Comparison of ENCODE assay signal across 13 cellular contexts in genomic region chr19:41206926-41207750, GRCh38. TPM values are rescaled to one million over a fixed set of nuclear protein-coding genes. Genes with fewer than 3 reads are reported as not detected.
DNase-seq lines count a peak whose midpoint lies in the region; ATAC-seq and TF ChIP-seq lines count a peak whose summit lies in the region.
"Had no signal": no experiment of that assay in that cellular context is flagged by ENCODE, and none has a peak within 500 bp of the region (broad histone marks: within the 10 kb centered on the region; RNA-seq: fewer than 3 reads in every experiment).

No MANE protein-coding gene starts in this region.

- H3K9me3 ChIP-seq in CD8-positive, alpha-beta memory T cell (ENCODE audit: low read length) = no peaks in the 10 kb centered on the region

- peak overlapping the region in 5 of 8 donors; percentile 54 to 96 (median 75) for H3K27ac Mint-ChIP-seq in CD8-positive, alpha-beta memory T cell
- peak overlapping the region; percentile 61 for H3K27ac Mint-ChIP-seq in MCF 10A (ENCODE audit: low read depth, unreplicated experiment)
- H3K27ac Mint-ChIP-seq: activated naive CD8-positive, alpha-beta T cell had no signal

- H3K27me3 ChIP-seq in CD8-positive, alpha-beta memory T cell (ENCODE audit: insufficient read depth, low read length, poor library complexity, severe bottlenecking) = no peaks in the 10 kb centered on the region

- H3K9me3 Mint-ChIP-seq in CD8-positive, alpha-beta memory T cell = no peaks in the 10 kb centered on the region
- H3K9me3 Mint-ChIP-seq in MCF 10A (ENCODE audit: unreplicated experiment) = no peaks in the 10 kb centered on the region

- H3K4me3 ChIP-seq in CD8-positive, alpha-beta memory T cell (ENCODE audit: low read length) = no peak overlapping the region

- BruUV-seq in MCF 10A (replicated peaks; lab: Mats Ljungman, UMichigan) = no TSS peak

- no peaks in the 10 kb centered on the region for H3K4me1 ChIP-seq in CD8-positive, alpha-beta memory T cell (ENCODE audit: insufficient read depth, low read length)

- ATAC-seq in left ventricle myocardium superior (peak; percentile 92), sciatic nerve (peak; percentile 92), left lobe of liver (no peak), GM18868 (IDR thresholded peaks at IDR 0.05; ENCODE audit: unreplicated experiment) (no peak)

- peaks cover 2 to 3% of the 10 kb centered on the region in 2 donors for H3K27me3 Mint-ChIP-seq in CD8-positive, alpha-beta memory T cell
- H3K27me3 Mint-ChIP-seq in MCF 10A (ENCODE audit: insufficient read depth, unreplicated experiment) = no peaks in the 10 kb centered on the region
- H3K27me3 Mint-ChIP-seq: activated naive CD8-positive, alpha-beta T cell had no signal

- POLR2A ChIA-PET in CD8-positive, alpha-beta memory T cell (lab: Charles Lee) = interaction anchor here (0.9 kb wide), 1 partner anchor 57 kb away, joined by 4 read pairs; the partner anchor contains the start of gene HNRNPUL1
- POLR2A ChIA-PET in MCF 10A (lab: Yijun Ruan, JAX) = interaction anchor here (1.3 to 3.4 kb wide), 2 partner anchors 11 to 56 kb away, joined by 4 to 16 read pairs; partner anchors contain the start of gene HNRNPUL1

- no peak for DNase-seq in CD8-positive, alpha-beta memory T cell
- DNase-seq in MCF 10A (ENCODE audit: unreplicated experiment) (no peak), left ventricle myocardium superior (peak; percentile 92), sciatic nerve (ENCODE audit: low spot score) (peak; percentile 81), left lobe of liver (ENCODE audit: low spot score) (no peak), NK-92 (lab: John Stamatoyannopoulos, UW; ENCODE audit: unreplicated experiment) (no peak), AG08396 (ENCODE audit: low spot score) (no peak)
- DNase-seq: DND-41; effector memory CD4-positive, alpha-beta T cell; Kasumi-1 had no signal

- H3K4me1 Mint-ChIP-seq in CD8-positive, alpha-beta memory T cell = peaks cover 3 to 5% (median 4%) of the 10 kb centered on the region in 3 donors
- peaks cover 17% of the 10 kb centered on the region for H3K4me1 Mint-ChIP-seq in MCF 10A (ENCODE audit: insufficient read depth, unreplicated experiment)

- H3K4me3 Mint-ChIP-seq in CD8-positive, alpha-beta memory T cell = no peak overlapping the region
- H3K4me3 Mint-ChIP-seq in MCF 10A (ENCODE audit: unreplicated experiment) = no peak overlapping the region
- H3K4me3 Mint-ChIP-seq: activated naive CD8-positive, alpha-beta T cell had no signal

- CTCF ChIA-PET in CD8-positive, alpha-beta memory T cell (lab: Charles Lee) = interaction anchor here (0.8 to 7.9 kb wide), 3 partner anchors 54 to 146 kb away, joined by 3 to 96 read pairs (median 3); partner anchors contain the start of gene HNRNPUL1
- CTCF ChIA-PET in MCF 10A (lab: Yijun Ruan, JAX) = interaction anchor here (0.7 to 9.1 kb wide), 3 partner anchors 54 to 146 kb away, joined by 3 to 137 read pairs (median 30); partner anchors contain the start of genes CCDC97 and HNRNPUL1

- H3K36me3 Mint-ChIP-seq in CD8-positive, alpha-beta memory T cell = no peaks in the 10 kb centered on the region
- H3K36me3 Mint-ChIP-seq in MCF 10A (ENCODE audit: insufficient read depth, unreplicated experiment) = peaks cover 6% of the 10 kb centered on the region
- H3K36me3 Mint-ChIP-seq: activated naive CD8-positive, alpha-beta T cell had no signal

- no peak for TF ChIP-seq CTCF in MCF 10A (IDR thresholded peaks at IDR 0.05; ENCODE audit: unreplicated experiment)

- intact Hi-C loops in MCF 10A (cut with micrococcal nuclease) (no loop called here), left ventricle myocardium superior (cut with micrococcal nuclease) (no loop called here), sciatic nerve (cut with DNase I) (loop anchor here (5.0 kb wide), 1 partner anchor 50 kb away; no protein-coding TSS in a partner anchor)

- H3K27ac ChIP-seq in CD8-positive, alpha-beta memory T cell (ENCODE audit: low read depth, low read length) = no peak overlapping the region

- H3K36me3 ChIP-seq in CD8-positive, alpha-beta memory T cell (ENCODE audit: insufficient read depth, low read length) = no peaks in the 10 kb centered on the region

RNA-seq across cellular contexts. Expression of gene AXL, which starts 11.9 kb away (rescaled TPM):
- under 1 TPM; 0.09 to 0.11 TPM for total RNA-seq in CD8-positive, alpha-beta memory T cell
- polyA plus RNA-seq in CD8-positive, alpha-beta memory T cell = 0.43 TPM
- 136 and 165 TPM in 2 replicates for total RNA-seq in MCF 10A (2022)
- total RNA-seq in left ventricle myocardium superior = 13.8 TPM
- total RNA-seq in sciatic nerve = 65.8 TPM
- total RNA-seq in left lobe of liver = 10.1 TPM
- total RNA-seq: OCI-LY7 had no signal

RNA-seq across cellular contexts. Expression of gene CYP2S1, which starts 14.1 kb away (rescaled TPM):
- not detected for total RNA-seq in CD8-positive, alpha-beta memory T cell
- polyA plus RNA-seq in CD8-positive, alpha-beta memory T cell = not detected
- total RNA-seq in MCF 10A (2022) (not detected in 2 replicates), left ventricle myocardium superior (0.87 TPM), sciatic nerve (1.1 TPM), left lobe of liver (2.1 TPM)
- total RNA-seq: OCI-LY7 had no signal

RNA-seq across cellular contexts. Expression of gene HNRNPUL1, which starts 57.0 kb away (rescaled TPM):
- total RNA-seq in CD8-positive, alpha-beta memory T cell = 100 to 1,000 TPM; 270 to 279 TPM
- polyA plus RNA-seq in CD8-positive, alpha-beta memory T cell = 100 TPM
- total RNA-seq in MCF 10A (2022) (179 and 204 TPM in 2 replicates), left ventricle myocardium superior (128 TPM), sciatic nerve (161 TPM), left lobe of liver (62.4 TPM)

Comparison
In these comparisons a context has a peak if more than half of its experiments do, and no peak if none do; other contexts are left out.
1. DNase-seq: peak in left ventricle myocardium superior (single experiment) and sciatic nerve (single experiment); none in CD8-positive, alpha-beta memory T cell (0 of 5), MCF 10A (single experiment), left lobe of liver (single experiment), NK-92 (single experiment) and AG08396 (single experiment).
2. ATAC-seq: peak in left ventricle myocardium superior (single experiment) and sciatic nerve (single experiment); none in left lobe of liver (single experiment) and GM18868 (single experiment).